8 cellular contexts compared by ENCODE assay signal in the genomic region with DNA sequence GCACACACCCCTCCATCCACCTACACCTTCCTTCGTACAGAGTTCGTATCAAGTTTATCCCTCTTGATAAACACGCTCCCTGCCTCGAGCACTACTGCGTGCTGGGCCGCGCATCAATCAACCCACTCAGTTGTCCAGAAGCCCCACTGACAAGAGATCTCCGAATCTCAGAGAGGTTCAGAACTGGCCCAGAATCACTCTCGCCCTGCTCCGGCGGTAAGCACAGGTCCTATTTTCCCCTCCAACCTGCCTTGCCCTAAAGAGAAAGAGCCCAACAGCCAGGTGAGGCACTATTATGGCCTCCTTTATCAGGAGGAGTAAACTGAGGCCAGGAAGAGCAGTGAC. TPM values are rescaled to one million over a fixed set of nuclear protein-coding genes. Genes with fewer than 3 reads are reported as not detected.
A peak's percentile ranks its signal among the peaks of the same experiment; 100 is the strongest.
DNase-seq lines count a peak whose midpoint lies in the region; ATAC-seq and TF ChIP-seq lines count a peak whose summit lies in the region.

No MANE protein-coding gene starts in this region.

- H3K4me3 ChIP-seq in thyroid gland (replicated peaks in 1 of 3): peak overlapping the region; percentile 52 to 61 (median 60)

- H3K27ac Mint-ChIP-seq in activated CD8-positive, alpha-beta memory T cell treated with anti-CD3 and anti-CD28 coated beads, Interleukin-2, amount 10 ng/mL, durations not matched to agents 7 days and 5 days: peak overlapping the region; percentile 94
- peak overlapping the region; percentile 92 for H3K27ac Mint-ChIP-seq in activated T-helper 2 cell treated with anti-CD3 and anti-CD28 coated beads, Interferon-gamma antibody, Interleukin-2, Interleukin-4, amounts not matched to agents 10 μg/mL and 5 μg/mL and 100 μg/mL, durations not matched to agents 14 hours and 24 hours and 36 hours

- peaks cover 41% of the 10 kb centered on the region for H3K4me1 Mint-ChIP-seq in activated CD8-positive, alpha-beta memory T cell treated with anti-CD3 and anti-CD28 coated beads, Interleukin-2, amount 10 ng/mL, durations not matched to agents 7 days and 5 days
- peaks cover 27% of the 10 kb centered on the region for H3K4me1 Mint-ChIP-seq in activated T-helper 2 cell treated with anti-CD3 and anti-CD28 coated beads, Interferon-gamma antibody, Interleukin-2, Interleukin-4, amounts not matched to agents 10 μg/mL and 5 μg/mL and 100 μg/mL, durations not matched to agents 14 hours and 24 hours and 36 hours (ENCODE audit: low read depth)

- no peak for TF ChIP-seq POLR2A in thyroid gland (IDR thresholded peaks at IDR 0.05)

- no peaks in the 10 kb centered on the region for H3K9me3 Mint-ChIP-seq in activated CD8-positive, alpha-beta memory T cell treated with anti-CD3 and anti-CD28 coated beads, Interleukin-2, amount 10 ng/mL, durations not matched to agents 7 days and 5 days (ENCODE audit: low read depth)
- H3K9me3 Mint-ChIP-seq in activated T-helper 2 cell treated with anti-CD3 and anti-CD28 coated beads, Interferon-gamma antibody, Interleukin-2, Interleukin-4, amounts not matched to agents 10 μg/mL and 5 μg/mL and 100 μg/mL, durations not matched to agents 14 hours and 24 hours and 36 hours: no peaks in the 10 kb centered on the region

- H3K27ac ChIP-seq in layer of hippocampus (ENCODE audit: low read depth, low read length): peak overlapping the region; percentile 98
- H3K27ac ChIP-seq in thyroid gland: peak overlapping the region; percentile 91 to 98 (median 94)

- DNase-seq in activated CD8-positive, alpha-beta memory T cell treated with anti-CD3 and anti-CD28 coated beads, Interleukin-2, amount 10 ng/mL, durations not matched to agents 7 days and 5 days: no peak
- no peak for DNase-seq in activated CD8-positive, alpha-beta memory T cell treated with anti-CD3 and anti-CD28 coated beads for 24 hours
- DNase-seq in activated T-helper 2 cell treated with anti-CD3 and anti-CD28 coated beads, Interferon-gamma antibody, Interleukin-2, Interleukin-4, amounts not matched to agents 10 μg/mL and 5 μg/mL and 100 μg/mL, durations not matched to agents 14 hours and 24 hours and 36 hours (ENCODE audit: low spot score): no peak
- DNase-seq in thyroid gland (no peak), glomerular visceral epithelial cell (ENCODE audit: extremely low spot score) (no peak), D341Med (ENCODE audit: low spot score) (no peak), H4 (ENCODE audit: low spot score) (no peak)

- no peak for ATAC-seq in activated CD8-positive, alpha-beta memory T cell treated with anti-CD3 and anti-CD28 coated beads, Interleukin-2, amount 10 ng/mL, durations not matched to agents 7 days and 5 days

- no peaks in the 10 kb centered on the region for H3K27me3 Mint-ChIP-seq in activated CD8-positive, alpha-beta memory T cell treated with anti-CD3 and anti-CD28 coated beads, Interleukin-2, amount 10 ng/mL, durations not matched to agents 7 days and 5 days
- no peaks in the 10 kb centered on the region for H3K27me3 Mint-ChIP-seq in activated T-helper 2 cell treated with anti-CD3 and anti-CD28 coated beads, Interferon-gamma antibody, Interleukin-2, Interleukin-4, amounts not matched to agents 10 μg/mL and 5 μg/mL and 100 μg/mL, durations not matched to agents 14 hours and 24 hours and 36 hours (ENCODE audit: low read depth)

- 56 to 68% methylated on average over 11 of the region's 11 CpGs for WGBS in thyroid gland, 2 donors

- H3K4me1 ChIP-seq in thyroid gland: peaks cover 37 to 45% of the 10 kb centered on the region in 2 donors

- peak overlapping the region; percentile 95 for H3K4me3 Mint-ChIP-seq in activated CD8-positive, alpha-beta memory T cell treated with anti-CD3 and anti-CD28 coated beads, Interleukin-2, amount 10 ng/mL, durations not matched to agents 7 days and 5 days
- H3K4me3 Mint-ChIP-seq in activated T-helper 2 cell treated with anti-CD3 and anti-CD28 coated beads, Interferon-gamma antibody, Interleukin-2, Interleukin-4, amounts not matched to agents 10 μg/mL and 5 μg/mL and 100 μg/mL, durations not matched to agents 14 hours and 24 hours and 36 hours (ENCODE audit: low read depth): peak overlapping the region; percentile 94

- no peak for TF ChIP-seq CTCF in thyroid gland (IDR thresholded peaks at IDR 0.05)

- H3K9me3 ChIP-seq in thyroid gland: no peaks in the 10 kb centered on the region

- peaks cover 8 to 13% of the 10 kb centered on the region in 2 donors for H3K36me3 ChIP-seq in thyroid gland

- H3K27me3 ChIP-seq in layer of hippocampus (ENCODE audit: control insufficient read depth, insufficient read depth, low read length) (no peaks in the 10 kb centered on the region), thyroid gland (no peaks in the 10 kb centered on the region)

- H3K36me3 Mint-ChIP-seq in activated CD8-positive, alpha-beta memory T cell treated with anti-CD3 and anti-CD28 coated beads, Interleukin-2, amount 10 ng/mL, durations not matched to agents 7 days and 5 days: peaks cover 2% of the 10 kb centered on the region
- peaks cover 21% of the 10 kb centered on the region for H3K36me3 Mint-ChIP-seq in activated T-helper 2 cell treated with anti-CD3 and anti-CD28 coated beads, Interferon-gamma antibody, Interleukin-2, Interleukin-4, amounts not matched to agents 10 μg/mL and 5 μg/mL and 100 μg/mL, durations not matched to agents 14 hours and 24 hours and 36 hours (ENCODE audit: low read depth)

- CTCF ChIA-PET in activated CD8-positive, alpha-beta memory T cell treated with anti-CD3 and anti-CD28 coated beads, Interleukin-2, amount 10 ng/mL, durations not matched to agents 7 days and 5 days (lab: Charles Lee): interaction anchor here (1.1 to 3.1 kb wide), 5 partner anchors 9 to 116 kb away, joined by 3 to 14 read pairs (median 7); a partner anchor contains a TSS

- intact Hi-C loops in activated T-helper 2 cell treated with anti-CD3 and anti-CD28 coated beads, Interferon-gamma antibody, Interleukin-2, Interleukin-4, amounts not matched to agents 10 μg/mL and 5 μg/mL and 100 μg/mL, durations not matched to agents 14 hours and 24 hours and 36 hours (cut with micrococcal nuclease): loop anchor here (1.0 to 10.0 kb wide), 2 partner anchors 81 to 230 kb away; a partner anchor contains a TSS
- intact Hi-C loops in thyroid gland (cut with DNase I): loop anchor here (5.0 to 10.0 kb wide), 2 partner anchors 77 to 230 kb away; a partner anchor contains a TSS

RNA-seq across cellular contexts. Expression of a gene that starts 0.5 kb away (rescaled TPM):
- 10 to 100 TPM; 72.9 to 84.1 TPM for total RNA-seq in activated CD8-positive, alpha-beta memory T cell treated with anti-CD3 and anti-CD28 coated beads, Interleukin-2, amount 10 ng/mL, durations not matched to agents 7 days and 5 days
- total RNA-seq in activated T-helper 2 cell treated with anti-CD3 and anti-CD28 coated beads, Interferon-gamma antibody, Interleukin-2, Interleukin-4, amounts not matched to agents 10 μg/mL and 5 μg/mL and 100 μg/mL, durations not matched to agents 14 hours and 24 hours and 36 hours: 70.0 and 73.4 TPM in 2 replicates
- 10 to 100 TPM; 71.8 to 88.2 (median 86.2) TPM for total RNA-seq in thyroid gland
- total RNA-seq in H4 (2014; rRNA removed; shearing (Covaris generic)): 7.5 and 13.7 TPM in 2 replicates

RNA-seq across cellular contexts. Expression of a gene that starts 1.1 kb away (rescaled TPM):
- total RNA-seq in activated CD8-positive, alpha-beta memory T cell treated with anti-CD3 and anti-CD28 coated beads, Interleukin-2, amount 10 ng/mL, durations not matched to agents 7 days and 5 days: 1 to 10 TPM; 1.4 to 2.6 TPM
- total RNA-seq in activated T-helper 2 cell treated with anti-CD3 and anti-CD28 coated beads, Interferon-gamma antibody, Interleukin-2, Interleukin-4, amounts not matched to agents 10 μg/mL and 5 μg/mL and 100 μg/mL, durations not matched to agents 14 hours and 24 hours and 36 hours: 0.34 and 0.46 TPM in 2 replicates
- 10 to 100 TPM in 3 of 4 donors, 1 to 10 TPM in 1; 4.0 to 43.5 (median 13.9) TPM for total RNA-seq in thyroid gland
- 1.3 TPM in 1 of 2 replicates, not detected in the other for total RNA-seq in H4 (2014; rRNA removed; shearing (Covaris generic))

RNA-seq across cellular contexts. Expression of a gene that starts 10.0 kb away (rescaled TPM):
- under 1 TPM; 0.28 to 0.38 TPM for total RNA-seq in activated CD8-positive, alpha-beta memory T cell treated with anti-CD3 and anti-CD28 coated beads, Interleukin-2, amount 10 ng/mL, durations not matched to agents 7 days and 5 days
- total RNA-seq in activated T-helper 2 cell treated with anti-CD3 and anti-CD28 coated beads, Interferon-gamma antibody, Interleukin-2, Interleukin-4, amounts not matched to agents 10 μg/mL and 5 μg/mL and 100 μg/mL, durations not matched to agents 14 hours and 24 hours and 36 hours: 0.30 and 0.32 TPM in 2 replicates
- 10 to 100 TPM in 2 of 4 donors, 1 to 10 TPM in 2; 3.7 to 18.6 (median 11.5) TPM for total RNA-seq in thyroid gland
- 0.29 TPM in 1 of 2 replicates, not detected in the other for total RNA-seq in H4 (2014; rRNA removed; shearing (Covaris generic))

RNA-seq across cellular contexts. Expression of a gene that starts 40.2 kb away (rescaled TPM):
- not detected for total RNA-seq in activated CD8-positive, alpha-beta memory T cell treated with anti-CD3 and anti-CD28 coated beads, Interleukin-2, amount 10 ng/mL, durations not matched to agents 7 days and 5 days
- total RNA-seq in activated T-helper 2 cell treated with anti-CD3 and anti-CD28 coated beads, Interferon-gamma antibody, Interleukin-2, Interleukin-4, amounts not matched to agents 10 μg/mL and 5 μg/mL and 100 μg/mL, durations not matched to agents 14 hours and 24 hours and 36 hours: 0.07 TPM in 1 of 2 replicates, not detected in the other
- 100 to 1,000 TPM in 1 of 4 donors, 10 to 100 TPM in 3; 31.8 to 100 (median 67.4) TPM for total RNA-seq in thyroid gland
- total RNA-seq in H4 (2014; rRNA removed; shearing (Covaris generic)): not detected in 2 replicates

RNA-seq across cellular contexts. Expression of a gene that starts 44.5 kb away (rescaled TPM):
- 10 to 100 TPM; 12.9 to 26.5 TPM for total RNA-seq in activated CD8-positive, alpha-beta memory T cell treated with anti-CD3 and anti-CD28 coated beads, Interleukin-2, amount 10 ng/mL, durations not matched to agents 7 days and 5 days
- total RNA-seq in activated T-helper 2 cell treated with anti-CD3 and anti-CD28 coated beads, Interferon-gamma antibody, Interleukin-2, Interleukin-4, amounts not matched to agents 10 μg/mL and 5 μg/mL and 100 μg/mL, durations not matched to agents 14 hours and 24 hours and 36 hours: 11.5 and 12.5 TPM in 2 replicates
- 10 to 100 TPM in 2 of 4 donors, 1 to 10 TPM in 2; 3.6 to 14.5 (median 9.5) TPM for total RNA-seq in thyroid gland
- 3.3 and 3.4 TPM in 2 replicates for total RNA-seq in H4 (2014; rRNA removed; shearing (Covaris generic))
